Comparison of ENCODE assay signal across 13 cellular contexts in genomic region chr7:1818581-1819200, GRCh38.
A peak's percentile ranks its signal among the peaks of the same experiment; 100 is the strongest.
DNase-seq lines count a peak whose midpoint lies in the region; ATAC-seq and TF ChIP-seq lines count a peak whose summit lies in the region.
"Had no signal": no experiment of that assay in that cellular context is flagged by ENCODE, and none has a peak within 500 bp of the region (broad histone marks: within the 10 kb centered on the region; RNA-seq: fewer than 3 reads in every experiment).

No MANE protein-coding gene starts in this region.

- H3K9me3 ChIP-seq in lower lobe of right lung (no peaks in the 10 kb centered on the region), right cardiac atrium (ENCODE audit: control insufficient read depth, low read length) (no peaks in the 10 kb centered on the region)
- H3K9me3 ChIP-seq: neutrophil had no signal

- H3K27ac Mint-ChIP-seq in activated T-cell treated with anti-CD3 and anti-CD28 coated beads, Interleukin-2, amount 50 U/mL, for 24 hours, result peak overlapping the region; percentile 63
- H3K27ac Mint-ChIP-seq in stimulated activated naive CD8-positive, alpha-beta T cell treated with anti-CD3 and anti-CD28 coated beads, Interleukin-15, amount 100 ng/mL, for 72 hours, result peak overlapping the region in 1 of 2 donors; percentile 13

- H3K4me3 ChIP-seq in lower lobe of right lung, result no peak overlapping the region
- no peak overlapping the region for H3K4me3 ChIP-seq in right cardiac atrium (ENCODE audit: low read length)
- H3K4me3 ChIP-seq: GM12878 had no signal

- H3K27me3 Mint-ChIP-seq in activated T-cell treated with anti-CD3 and anti-CD28 coated beads, Interleukin-2, amount 50 U/mL, for 24 hours, result no peaks in the 10 kb centered on the region
- peaks cover 14% of the 10 kb centered on the region for H3K27me3 Mint-ChIP-seq in stimulated activated naive CD8-positive, alpha-beta T cell treated with anti-CD3 and anti-CD28 coated beads, Interleukin-15, amount 100 ng/mL, for 72 hours

- H3K4me1 ChIP-seq in lower lobe of right lung, result no peaks in the 10 kb centered on the region
- H3K4me1 ChIP-seq in right cardiac atrium (ENCODE audit: control insufficient read depth, insufficient read depth, low read length), result no peaks in the 10 kb centered on the region

- no peak overlapping the region for H3K27ac ChIP-seq in lower lobe of right lung
- no peak overlapping the region for H3K27ac ChIP-seq in right cardiac atrium (ENCODE audit: low read length)
- H3K27ac ChIP-seq: neutrophil had no signal

- H3K4me3 Mint-ChIP-seq in activated T-cell treated with anti-CD3 and anti-CD28 coated beads, Interleukin-2, amount 50 U/mL, for 24 hours, result peak overlapping the region; percentile 24
- peak overlapping the region; percentile 41 to 76 for H3K4me3 Mint-ChIP-seq in stimulated activated naive CD8-positive, alpha-beta T cell treated with anti-CD3 and anti-CD28 coated beads, Interleukin-15, amount 100 ng/mL, for 72 hours

- H3K27me3 ChIP-seq in lower lobe of right lung (ENCODE audit: low read depth) (no peaks in the 10 kb centered on the region), right cardiac atrium (ENCODE audit: control insufficient read depth, insufficient read depth) (no peaks in the 10 kb centered on the region)

- WGBS in right cardiac atrium, result 93% methylated on average over 27 of the region's 27 CpGs

- no peak for DNase-seq in activated T-cell treated with anti-CD3 and anti-CD28 coated beads, Interleukin-2, amount 50 U/mL, for 24 hours
- DNase-seq in activated T-cell treated with anti-CD3 and anti-CD28 coated beads, Interleukin-2, amount 50 U/mL, for 48 hours, result no peak
- DNase-seq in NCI-H774 (lab: John Stamatoyannopoulos, UW) (peak; percentile 1), lower lobe of right lung (peak; percentile 28), NOMO-1 treated with DMSO at 0.1 percent for 48 hours (lab: John Stamatoyannopoulos, UW; ENCODE audit: unreplicated experiment) (no peak), NAMALWA (ENCODE audit: low spot score) (no peak), right cardiac atrium (no peak)
- DNase-seq in stimulated activated naive CD8-positive, alpha-beta T cell treated with anti-CD3 and anti-CD28 coated beads, Interleukin-15, amount 100 ng/mL, for 72 hours, result no peak
- DNase-seq: effector memory CD4-positive, alpha-beta T cell; NCI-H2029 treated with DMSO at 0.1 percent for 48 hours; RPMI8226 had no signal

- H3K36me3 Mint-ChIP-seq in activated T-cell treated with anti-CD3 and anti-CD28 coated beads, Interleukin-2, amount 50 U/mL, for 24 hours (ENCODE audit: low read depth), result peaks cover 11% of the 10 kb centered on the region

- ATAC-seq in lower lobe of right lung, result no peak
- ATAC-seq in stimulated activated naive CD8-positive, alpha-beta T cell treated with anti-CD3 and anti-CD28 coated beads, Interleukin-15, amount 100 ng/mL, for 72 hours, result no peak
- no peak for ATAC-seq in right cardiac atrium

- H3K36me3 ChIP-seq in lower lobe of right lung, result peaks cover 8% of the 10 kb centered on the region

- H3K9me3 Mint-ChIP-seq in activated T-cell treated with anti-CD3 and anti-CD28 coated beads, Interleukin-2, amount 50 U/mL, for 24 hours, result no peaks in the 10 kb centered on the region
- no peaks in the 10 kb centered on the region for H3K9me3 Mint-ChIP-seq in stimulated activated naive CD8-positive, alpha-beta T cell treated with anti-CD3 and anti-CD28 coated beads, Interleukin-15, amount 100 ng/mL, for 72 hours

- H3K4me1 Mint-ChIP-seq in activated T-cell treated with anti-CD3 and anti-CD28 coated beads, Interleukin-2, amount 50 U/mL, for 24 hours (ENCODE audit: low read depth), result peaks cover 41% of the 10 kb centered on the region
- H3K4me1 Mint-ChIP-seq in stimulated activated naive CD8-positive, alpha-beta T cell treated with anti-CD3 and anti-CD28 coated beads, Interleukin-15, amount 100 ng/mL, for 72 hours, result peaks cover 44% of the 10 kb centered on the region

- TF ChIP-seq CTCF in lower lobe of right lung (IDR thresholded peaks at IDR 0.05), result no peak

- intact Hi-C loops in lower lobe of right lung (cut with DNase I), result no loop called here
- intact Hi-C loops in right cardiac atrium (cut with DNase I), result no loop called here

Comparison
In these comparisons a context has a peak if more than half of its experiments do, and no peak if none do; other contexts are left out.
1. DNase-seq: peak in NCI-H774 (single experiment) and lower lobe of right lung (single experiment); none in activated T-cell treated with anti-CD3 and anti-CD28 coated beads, Interleukin-2, amount 50 U/mL, for 24 hours (single experiment), activated T-cell treated with anti-CD3 and anti-CD28 coated beads, Interleukin-2, amount 50 U/mL, for 48 hours (0 of 2), stimulated activated naive CD8-positive, alpha-beta T cell treated with anti-CD3 and anti-CD28 coated beads, Interleukin-15, amount 100 ng/mL, for 72 hours (0 of 2), NOMO-1 treated with DMSO at 0.1 percent for 48 hours (single experiment), NAMALWA (single experiment) and right cardiac atrium (0 of 3).